In the genomic region with DNA sequence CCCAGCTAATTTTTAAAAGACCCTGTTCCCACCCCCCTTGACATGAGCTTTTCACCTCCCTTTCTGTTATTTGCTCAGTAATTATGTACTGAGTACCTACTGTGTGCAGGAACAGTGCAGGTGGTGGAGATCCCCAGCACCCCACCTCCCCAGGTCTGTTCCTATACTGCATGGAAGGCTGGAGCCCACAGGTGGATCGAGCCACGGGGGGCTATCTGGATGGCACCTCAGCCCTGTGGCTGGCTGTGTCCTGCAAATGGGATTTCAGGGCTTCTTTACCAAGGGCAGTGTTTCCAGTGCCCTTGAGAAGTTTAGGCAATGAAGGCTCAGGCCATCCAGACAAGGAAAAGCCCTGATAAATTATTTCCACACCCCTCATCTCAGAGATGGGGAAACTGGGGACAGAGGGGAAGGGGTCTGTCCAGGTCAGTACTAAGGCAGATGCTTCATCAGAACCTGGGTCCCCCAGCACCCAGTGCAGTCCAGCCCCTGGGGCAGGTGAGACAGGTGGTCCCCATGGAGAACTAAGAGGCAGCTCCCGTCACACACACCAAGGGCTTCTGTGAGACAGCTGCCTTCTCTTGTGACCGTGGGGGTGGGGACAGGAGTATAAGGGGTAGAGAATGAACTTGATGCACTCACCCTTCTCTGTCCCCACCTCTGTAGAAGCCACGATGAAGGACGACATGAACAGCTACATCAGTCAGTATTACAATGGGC, we compare ENCODE assay signal across 19 cellular contexts.
DNase-seq lines count a peak whose midpoint lies in the region; ATAC-seq and TF ChIP-seq lines count a peak whose summit lies in the region.
"Had no signal": no experiment of that assay in that cellular context is flagged by ENCODE, and none has a peak within 500 bp of the region (broad histone marks: within the 10 kb centered on the region; RNA-seq: fewer than 3 reads in every experiment).

No MANE protein-coding gene starts in this region.

- intact Hi-C loops in upper lobe of right lung (cut with DNase I): no loop called here

- peak overlapping the region; percentile 28 for H3K27ac Mint-ChIP-seq in activated T-helper 17 cell treated with anti-CD3 and anti-CD28 coated beads, Interleukin-2, amount 50 U/mL, for 72 hours
- H3K27ac Mint-ChIP-seq: CD8-positive, alpha-beta memory T cell had no signal

- H3K4me3 ChIP-seq in upper lobe of right lung (no peak overlapping the region), MM.1S (ENCODE audit: low read length) (no peak overlapping the region)
- H3K4me3 ChIP-seq: K562, PC-9 had no signal

- H3F3A ChIP-seq in MM.1S (ENCODE audit: insufficient read depth, low read length): no peaks in the 10 kb centered on the region

- no peak overlapping the region for H3K9ac ChIP-seq in MM.1S (ENCODE audit: low read length)
- H3K9ac ChIP-seq: SK-N-SH had no signal

- peak; percentile 59 for DNase-seq in activated effector memory CD4-positive, alpha-beta T cell treated with anti-CD3 and anti-CD28 coated beads, Interleukin-2, amount 50 U/mL, for 16 hours
- no peak for DNase-seq in activated effector memory CD4-positive, alpha-beta T cell treated with Interleukin-2 at 50 U/mL for 16 hours
- peak; percentile 71 for DNase-seq in mesenteric fat pad (ENCODE audit: low spot score)
- peak; percentile 41 for DNase-seq in upper lobe of right lung
- DNase-seq in MM.1S: no peak
- DNase-seq: CD8-positive, alpha-beta memory T cell; NCI-H1092 treated with DMSO at 0.1 percent for 48 hours; NCI-H1436 treated with DMSO at 0.1 percent for 48 hours; NCI-H1930; NCI-H2227 treated with DMSO at 0.1 percent for 48 hours; NCI-H510A; PC-9; RPMI8226; SIG-M5; SK-N-SH had no signal

- H3K9me3 ChIP-seq in upper lobe of right lung: no peaks in the 10 kb centered on the region
- H3K9me3 ChIP-seq in MM.1S (replicated peaks; ENCODE audit: insufficient read depth, low read length): no peaks in the 10 kb centered on the region
- H3K9me3 ChIP-seq: SK-N-SH had no signal

- H3K27ac ChIP-seq in upper lobe of right lung: no peak overlapping the region
- no peak overlapping the region for H3K27ac ChIP-seq in MM.1S (ENCODE audit: low read length)
- H3K27ac ChIP-seq: C4-2B, PC-9 had no signal

- no peaks in the 10 kb centered on the region for H3K36me3 Mint-ChIP-seq in activated T-helper 17 cell treated with anti-CD3 and anti-CD28 coated beads, Interleukin-2, amount 50 U/mL, for 72 hours (ENCODE audit: low read depth)

- no peaks in the 10 kb centered on the region for H3K4me1 Mint-ChIP-seq in activated T-helper 17 cell treated with anti-CD3 and anti-CD28 coated beads, Interleukin-2, amount 50 U/mL, for 72 hours
- H3K4me1 Mint-ChIP-seq: CD8-positive, alpha-beta memory T cell had no signal

- H3K27me3 ChIP-seq in upper lobe of right lung (no peaks in the 10 kb centered on the region), MM.1S (replicated peaks; ENCODE audit: insufficient read depth, low read length) (no peaks in the 10 kb centered on the region)

- no peak overlapping the region for H3K4me3 Mint-ChIP-seq in activated T-helper 17 cell treated with anti-CD3 and anti-CD28 coated beads, Interleukin-2, amount 50 U/mL, for 72 hours
- H3K4me3 Mint-ChIP-seq: CD8-positive, alpha-beta memory T cell had no signal

- TF ChIP-seq CTCF in upper lobe of right lung (IDR thresholded peaks at IDR 0.05): no peak
- TF ChIP-seq CTCF in MM.1S (IDR thresholded peaks at IDR 0.05; ENCODE audit: low read length): no peak

- no peaks in the 10 kb centered on the region for H3K79me2 ChIP-seq in MM.1S (ENCODE audit: low read length)

- H3K9me3 Mint-ChIP-seq in activated T-helper 17 cell treated with anti-CD3 and anti-CD28 coated beads, Interleukin-2, amount 50 U/mL, for 72 hours: no peaks in the 10 kb centered on the region
- H3K9me3 Mint-ChIP-seq: CD8-positive, alpha-beta memory T cell had no signal

- H3K36me3 ChIP-seq in upper lobe of right lung (no peaks in the 10 kb centered on the region), MM.1S (replicated peaks; ENCODE audit: insufficient read depth, low read length) (no peaks in the 10 kb centered on the region)

- H4K20me1 ChIP-seq in MM.1S (ENCODE audit: insufficient read depth, low read length): no peaks in the 10 kb centered on the region

- ATAC-seq in activated T-helper 17 cell treated with anti-CD3 and anti-CD28 coated beads, Interleukin-2, amount 50 U/mL, for 72 hours (replicated peaks): no peak
- no peak for ATAC-seq in upper lobe of right lung
- ATAC-seq in HG02571 (IDR thresholded peaks at IDR 0.05; ENCODE audit: unreplicated experiment): no peak
- ATAC-seq: K562 had no signal

- H3K4me1 ChIP-seq in upper lobe of right lung (peaks cover 4% of the 10 kb centered on the region), MM.1S (ENCODE audit: low read length) (no peaks in the 10 kb centered on the region)

- H3K27me3 Mint-ChIP-seq in activated T-helper 17 cell treated with anti-CD3 and anti-CD28 coated beads, Interleukin-2, amount 50 U/mL, for 72 hours: no peaks in the 10 kb centered on the region

- H2AFZ ChIP-seq in MM.1S (ENCODE audit: low read length): no peak overlapping the region
- H2AFZ ChIP-seq: PC-9 had no signal

- no peak overlapping the region for H3K4me2 ChIP-seq in MM.1S (ENCODE audit: low read depth, low read length)
- H3K4me2 ChIP-seq: PC-9, SK-N-SH had no signal

- H3K9me2 ChIP-seq in MM.1S (replicated peaks; ENCODE audit: insufficient read depth, low read length): no peaks in the 10 kb centered on the region
- H3K9me2 ChIP-seq: SK-N-SH had no signal

Comparison
In these comparisons a context has a peak if more than half of its experiments do, and no peak if none do; other contexts are left out.
1. DNase-seq: peak in activated effector memory CD4-positive, alpha-beta T cell treated with anti-CD3 and anti-CD28 coated beads, Interleukin-2, amount 50 U/mL, for 16 hours (single experiment), mesenteric fat pad (single experiment) and upper lobe of right lung (single experiment); none in activated effector memory CD4-positive, alpha-beta T cell treated with Interleukin-2 at 50 U/mL for 16 hours (single experiment) and MM.1S (single experiment).